In the genomic region with DNA sequence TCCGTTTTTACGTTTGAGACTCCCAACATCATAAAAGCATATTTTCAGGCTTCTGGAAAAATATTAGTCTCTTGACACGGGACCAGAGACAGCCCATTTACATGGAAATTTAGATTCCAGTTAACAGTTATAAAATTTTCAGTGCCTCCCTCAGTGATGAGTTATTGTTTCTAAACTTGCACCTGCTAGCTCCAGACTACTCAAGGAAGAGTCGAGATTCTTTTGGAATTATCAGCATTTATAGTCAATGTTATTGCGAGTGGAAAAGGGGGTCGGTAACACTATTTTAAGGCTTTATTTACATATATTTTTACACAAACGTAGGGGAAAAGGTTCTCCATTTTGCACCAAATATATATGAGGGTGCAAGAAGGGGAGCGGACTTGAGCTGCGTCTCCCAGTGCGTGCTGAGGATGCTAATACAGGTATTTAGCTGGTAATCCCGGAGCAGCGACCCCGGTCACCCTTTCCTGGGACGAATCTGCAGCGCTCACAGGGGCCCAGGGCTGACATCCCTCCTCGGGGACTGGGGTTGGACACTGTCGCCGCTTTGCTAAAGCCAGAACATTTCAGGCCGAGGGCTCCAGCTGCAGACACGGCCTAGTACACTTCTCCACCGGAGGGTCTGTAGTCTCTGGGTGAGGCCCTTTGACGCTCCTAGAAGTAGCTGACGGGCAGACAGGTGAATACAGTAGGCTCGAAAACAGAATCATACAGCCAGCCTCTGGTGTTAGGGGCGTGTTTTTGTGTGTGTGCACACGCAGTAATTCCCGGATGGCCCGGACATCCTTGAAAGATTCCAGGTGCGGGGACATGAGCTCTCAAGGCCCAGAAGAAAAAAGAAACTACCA, we compare ENCODE assay signal across 8 cellular contexts. TPM values are rescaled to one million over a fixed set of nuclear protein-coding genes. Genes with fewer than 3 reads are reported as not detected.
A peak's percentile ranks its signal among the peaks of the same experiment; 100 is the strongest.
DNase-seq lines count a peak whose midpoint lies in the region; ATAC-seq, FAIRE-seq and TF ChIP-seq lines count a peak whose summit lies in the region.

No MANE protein-coding gene starts in this region.

- H3K27ac ChIP-seq in K562 (ENCODE audit: extremely low read depth, low read depth, low read length) (peak overlapping the region; percentile 68), upper lobe of left lung (peak overlapping the region in 3 of 4 donors; percentile 50 to 93 (median 93))

- no peak for TF ChIP-seq RAD21 in K562 (CRISPR knock-in tag; conservative IDR thresholded peaks at IDR 0.05 in 1 of 2, IDR thresholded peaks at IDR 0.05 in 1 of 2)

- peak overlapping the region; percentile 96 for H3K4me3 Mint-ChIP-seq in activated naive CD4-positive, alpha-beta T cell treated with anti-CD3 and anti-CD28 coated beads, Interleukin-2, amount 10 ng/mL, durations not matched to agents 7 days and 5 days

- H3K4me3 ChIP-seq in K562 (peak overlapping the region; percentile 47), lower leg skin (ENCODE audit: low read depth, poor library complexity, severe bottlenecking) (peak overlapping the region; percentile 7), upper lobe of left lung (peak overlapping the region; percentile 15 to 97 (median 83))

- H3K36me3 ChIP-seq in K562 (ENCODE audit: control insufficient read depth, insufficient read depth, low read length) (peaks cover 36% of the 10 kb centered on the region), upper lobe of left lung (peaks cover 8 to 33% (median 26%) of the 10 kb centered on the region in 4 donors)

- in situ Hi-C loops in K562 (cut with MboI) = no loop called here

- no peak for TF ChIP-seq EP300 in K562 (IDR thresholded peaks at IDR 0.05; ENCODE audit: low read length)
- TF ChIP-seq EP300 in upper lobe of left lung (IDR thresholded peaks at IDR 0.05) = no peak

- H3K9me3 ChIP-seq in K562 (replicated peaks; ENCODE audit: control insufficient read depth, insufficient read depth, low read depth, low read length) (no peaks in the 10 kb centered on the region), upper lobe of left lung (no peaks in the 10 kb centered on the region)

- H3K4me1 ChIP-seq in K562 (replicated peaks in 1 of 2; ENCODE audit: control insufficient read depth in 2 of 2, insufficient read depth in 2 of 2, low read length in 2 of 2) (peaks cover 6 to 14% of the 10 kb centered on the region in 2 experiments; a peak in 4 of 5 replicates), upper lobe of left lung (peaks cover 26 to 58% (median 29%) of the 10 kb centered on the region in 4 donors)

- TF ChIP-seq POLR2A in K562 (conservative IDR thresholded peaks at IDR 0.05) (no peak), lower leg skin (IDR thresholded peaks at IDR 0.05) (no peak), upper lobe of left lung (IDR thresholded peaks at IDR 0.05) (no peak), erythroblast (IDR thresholded peaks at IDR 0.05; ENCODE audit: low read length) (no peak)

- POLR2A ChIA-PET in K562 (lab: Yijun Ruan, JAX) = interaction anchor here (0.6 to 4.6 kb wide), 12 partner anchors 8 to 531 kb away, joined by 3 to 70 read pairs (median 4); partner anchors contain the start of genes PCNP and RPL24

- TSS peak; percentile 62 for BruUV-seq in K562 (replicated peaks; lab: Mats Ljungman, UMichigan)

- H3K4me2 ChIP-seq in K562 (ENCODE audit: insufficient read depth, low read length) = peak overlapping the region; percentile 83

- CTCF ChIA-PET in activated naive CD4-positive, alpha-beta T cell treated with anti-CD3 and anti-CD28 coated beads, Interleukin-2, amount 10 ng/mL, durations not matched to agents 7 days and 5 days (lab: Charles Lee) = interaction anchor here (1.2 to 2.7 kb wide), 3 partner anchors 8 to 47 kb away, joined by 4 to 8 read pairs (median 6); partner anchors contain the start of genes CEP97 and RPL24
- CTCF ChIA-PET in K562 (lab: Yijun Ruan, JAX; ENCODE audit: low intra/inter-chr PET ratio) = no interaction called here

- H3K27me3 Mint-ChIP-seq in activated naive CD4-positive, alpha-beta T cell treated with anti-CD3 and anti-CD28 coated beads, Interleukin-2, amount 10 ng/mL, durations not matched to agents 7 days and 5 days = peaks cover 4% of the 10 kb centered on the region

- WGBS in K562 (ENCODE audit: insufficient coverage, low coverage, missing lambda C conversion rate) = 9% methylated on average over 25 of the region's 29 CpGs
- 49 to 60% methylated on average over 29 of the region's 29 CpGs for WGBS in lower leg skin, 2 donors
- 55% methylated on average over 19 to 29 of the region's 29 CpGs for WGBS in upper lobe of left lung, 2 donors

- no peaks in the 10 kb centered on the region for H3K9me1 ChIP-seq in K562 (ENCODE audit: control insufficient read depth, insufficient read depth, low read length)

- DNase-seq in activated naive CD4-positive, alpha-beta T cell treated with anti-CD3 and anti-CD28 coated beads, Interleukin-2, amount 10 ng/mL, durations not matched to agents 7 days and 5 days = no peak
- DNase-seq in activated naive CD4-positive, alpha-beta T cell treated with Interleukin-2 at 50 U/mL for 16 hours = no peak
- DNase-seq in K562 (ENCODE audit: extremely low read depth in 1 of 4, low spot score in 3 of 4) (peak in 1 of 4 experiments; percentile 29), lower leg skin (ENCODE audit: low spot score in 2 of 2) (no peak), upper lobe of left lung (peak; percentile 22 to 33), mesenteric fat pad (ENCODE audit: low spot score) (no peak), erythroblast (lab: John Stamatoyannopoulos, UW) (no peak)

- peak; percentile 6 for ATAC-seq in K562
- ATAC-seq in upper lobe of left lung (ENCODE audit: low FRiP score in 2 of 2) = no peak
- no peak for ATAC-seq in GM21515 (IDR thresholded peaks at IDR 0.05; ENCODE audit: unreplicated experiment)

- intact Hi-C loops in K562 (cut with micrococcal nuclease) = loop anchor here (5.0 kb wide), 1 partner anchor 165 kb away; the partner anchor contains the start of gene SENP7
- intact Hi-C loops in lower leg skin (cut with DNase I; ENCODE audit: low total_unique reads) = no loop called here

- H3K36me3 Mint-ChIP-seq in activated naive CD4-positive, alpha-beta T cell treated with anti-CD3 and anti-CD28 coated beads, Interleukin-2, amount 10 ng/mL, durations not matched to agents 7 days and 5 days = peaks cover 43% of the 10 kb centered on the region

- no peak for FAIRE-seq in K562 (lab: Jason Lieb, UNC)

- 0 out of 2 replicates have a peak overlapping the region, but pooled peaks have one; percentile 9 for H2AFZ ChIP-seq in K562 (ENCODE audit: low read depth, low read length)

- no peaks in the 10 kb centered on the region for H3K9me3 Mint-ChIP-seq in activated naive CD4-positive, alpha-beta T cell treated with anti-CD3 and anti-CD28 coated beads, Interleukin-2, amount 10 ng/mL, durations not matched to agents 7 days and 5 days

- H3K27me3 ChIP-seq in K562 (ENCODE audit: control insufficient read depth in 2 of 2, insufficient read depth in 2 of 2, low read length in 2 of 2) = no peaks in the 10 kb centered on the region
- H3K27me3 ChIP-seq in upper lobe of left lung = no peaks in the 10 kb centered on the region

- no peak for TF ChIP-seq CTCF in K562 (IDR thresholded peaks at IDR 0.05 in 2 of 3, conservative IDR thresholded peaks at IDR 0.05 in 1 of 3; ENCODE audit: insufficient read depth in 2 of 3, low read depth in 1 of 3, low read length in 3 of 3)
- no peak for TF ChIP-seq CTCF in lower leg skin (IDR thresholded peaks at IDR 0.05)
- TF ChIP-seq CTCF in upper lobe of left lung (IDR thresholded peaks at IDR 0.05) = peak in 1 of 6 experiments; percentile 8

- H3K4me1 Mint-ChIP-seq in activated naive CD4-positive, alpha-beta T cell treated with anti-CD3 and anti-CD28 coated beads, Interleukin-2, amount 10 ng/mL, durations not matched to agents 7 days and 5 days = peaks cover 46% of the 10 kb centered on the region

- peak overlapping the region; percentile 67 to 87 for H3K9ac ChIP-seq in K562 (ENCODE audit: insufficient read depth in 1 of 2, low read depth in 2 of 2, low read length in 2 of 2)

- no peaks in the 10 kb centered on the region; the same call in 1 of the 2 replicates for H4K20me1 ChIP-seq in K562 (replicated peaks; ENCODE audit: control insufficient read depth, insufficient read depth, low read length)

- H3K79me2 ChIP-seq in K562 (ENCODE audit: control insufficient read depth, insufficient read depth, low read length) = peaks cover 80% of the 10 kb centered on the region

- peak overlapping the region; percentile 99 for H3K27ac Mint-ChIP-seq in activated naive CD4-positive, alpha-beta T cell treated with anti-CD3 and anti-CD28 coated beads, Interleukin-2, amount 10 ng/mL, durations not matched to agents 7 days and 5 days

RNA-seq across cellular contexts. Expression of gene ZBTB11, which starts 0.7 kb away (rescaled TPM):
- 32.5 and 111 TPM in 2 replicates for total RNA-seq in K562 (2011; cell fraction: chromatin; rRNA removed; ENCODE audit: low replicate concordance)
- total RNA-seq in K562 (2011; cell fraction: nucleolus; rRNA removed) = 22.2 and 32.0 TPM in 2 replicates
- 39.2 and 53.8 TPM in 2 replicates for total RNA-seq in K562 (2011; cell fraction: nucleoplasm; rRNA removed)
- total RNA-seq in K562 (2014; rRNA removed) = 23.7 and 23.8 TPM in 2 replicates
- total RNA-seq in K562 (2014; rRNA removed; fragmentation: Illumina TruSeq; extraction: Trizol) = 26.2 and 28.2 TPM in 2 replicates
- 25.1 and 26.3 TPM in 2 replicates for total RNA-seq in K562 (2015; rRNA removed; fragmentation: Illumina TruSeq; extraction: Trizol)
- 21.4 and 21.5 TPM in 2 replicates for total RNA-seq in K562 (2021)
- polyA plus RNA-seq in K562 (2011; rRNA removed) = 25.3 and 31.9 TPM in 2 replicates
- polyA plus RNA-seq in K562 (2011; cell fraction: cytosol; rRNA removed) = 6.1 and 8.5 TPM in 2 replicates
- polyA plus RNA-seq in K562 (2011; cell fraction: nucleus; rRNA removed) = 17.0 and 18.8 TPM in 2 replicates
- polyA plus RNA-seq in K562 (2012) = 12.9 and 13.6 TPM in 2 replicates
- polyA plus RNA-seq in K562 (2014; fragmentation: Illumina TruSeq; extraction: Trizol) = 18.8 and 20.9 TPM in 2 replicates
- polyA plus RNA-seq in K562 (2014; fragmentation: Nextera tagmentation; extraction: Ambion mirVana) = 1 to 10 TPM; 6.2 to 7.2 TPM
- polyA plus RNA-seq in K562 (2014; rRNA removed) = 15.7 and 16.2 TPM in 2 replicates
- polyA minus RNA-seq in K562 (2011; rRNA and poly(A)+ RNA removed) = 56.1 and 62.4 TPM in 2 replicates
- 23.7 and 26.0 TPM in 2 replicates for polyA minus RNA-seq in K562 (2011; cell fraction: cytosol; rRNA and poly(A)+ RNA removed)
- 26.4 and 30.4 TPM in 2 replicates for polyA minus RNA-seq in K562 (2011; cell fraction: nucleus; rRNA and poly(A)+ RNA removed)
- 10 to 100 TPM; 22.1 to 34.2 (median 26.7) TPM for total RNA-seq in lower leg skin
- total RNA-seq in upper lobe of left lung = 10 to 100 TPM; 16.3 to 41.4 (median 19.8) TPM
- 15.1 TPM for total RNA-seq in mesenteric fat pad

RNA-seq across cellular contexts. Expression of gene RPL24, which starts 8.9 kb away (rescaled TPM):
- 302 and 379 TPM in 2 replicates for total RNA-seq in K562 (2011; cell fraction: chromatin; rRNA removed; ENCODE audit: low replicate concordance)
- total RNA-seq in K562 (2011; cell fraction: nucleolus; rRNA removed) = 502 and 519 TPM in 2 replicates
- 556 and 741 TPM in 2 replicates for total RNA-seq in K562 (2011; cell fraction: nucleoplasm; rRNA removed)
- 2,157 and 4,237 TPM in 2 replicates for total RNA-seq in K562 (2014; rRNA removed)
- 1,726 and 1,992 TPM in 2 replicates for total RNA-seq in K562 (2014; rRNA removed; fragmentation: Illumina TruSeq; extraction: Trizol)
- 1,831 and 1,892 TPM in 2 replicates for total RNA-seq in K562 (2015; rRNA removed; fragmentation: Illumina TruSeq; extraction: Trizol)
- total RNA-seq in K562 (2021) = 1,401 and 1,590 TPM in 2 replicates
- polyA plus RNA-seq in K562 (2011; rRNA removed) = 1,776 and 1,804 TPM in 2 replicates
- 424 and 746 TPM in 2 replicates for polyA plus RNA-seq in K562 (2011; cell fraction: cytosol; rRNA removed)
- polyA plus RNA-seq in K562 (2011; cell fraction: nucleus; rRNA removed) = 459 and 780 TPM in 2 replicates
- 1,572 and 2,137 TPM in 2 replicates for polyA plus RNA-seq in K562 (2012)
- polyA plus RNA-seq in K562 (2014; fragmentation: Illumina TruSeq; extraction: Trizol) = 2,147 and 2,288 TPM in 2 replicates
- polyA plus RNA-seq in K562 (2014; fragmentation: Nextera tagmentation; extraction: Ambion mirVana) = 1,000 to 10,000 TPM; 1,189 to 1,198 TPM
- 4,750 and 5,417 TPM in 2 replicates for polyA plus RNA-seq in K562 (2014; rRNA removed)
- polyA minus RNA-seq in K562 (2011; rRNA and poly(A)+ RNA removed) = 621 and 719 TPM in 2 replicates
- polyA minus RNA-seq in K562 (2011; cell fraction: cytosol; rRNA and poly(A)+ RNA removed) = 317 and 358 TPM in 2 replicates
- polyA minus RNA-seq in K562 (2011; cell fraction: nucleus; rRNA and poly(A)+ RNA removed) = 175 and 332 TPM in 2 replicates
- 1,000 to 10,000 TPM in 3 of 4 donors, 100 to 1,000 TPM in 1; 995 to 1,453 (median 1,259) TPM for total RNA-seq in lower leg skin
- total RNA-seq in upper lobe of left lung = 1,000 to 10,000 TPM in 1 of 6 donors, 100 to 1,000 TPM in 5; 695 to 1,240 (median 904) TPM
- 734 TPM for total RNA-seq in mesenteric fat pad

RNA-seq across cellular contexts. Expression of gene CEP97, which starts 46.8 kb away (rescaled TPM):
- total RNA-seq in K562 (2011; cell fraction: chromatin; rRNA removed; ENCODE audit: low replicate concordance) = 6.5 and 17.2 TPM in 2 replicates
- total RNA-seq in K562 (2011; cell fraction: nucleolus; rRNA removed) = 4.3 and 4.5 TPM in 2 replicates
- 6.2 and 10.3 TPM in 2 replicates for total RNA-seq in K562 (2011; cell fraction: nucleoplasm; rRNA removed)
- total RNA-seq in K562 (2014; rRNA removed) = 3.6 and 4.3 TPM in 2 replicates
- total RNA-seq in K562 (2014; rRNA removed; fragmentation: Illumina TruSeq; extraction: Trizol) = 10.1 and 12.1 TPM in 2 replicates
- total RNA-seq in K562 (2015; rRNA removed; fragmentation: Illumina TruSeq; extraction: Trizol) = 8.2 and 8.5 TPM in 2 replicates
- 7.1 and 7.7 TPM in 2 replicates for total RNA-seq in K562 (2021)
- 2.2 and 2.5 TPM in 2 replicates for polyA plus RNA-seq in K562 (2011; rRNA removed)
- 0.67 and 1.8 TPM in 2 replicates for polyA plus RNA-seq in K562 (2011; cell fraction: cytosol; rRNA removed)
- polyA plus RNA-seq in K562 (2011; cell fraction: nucleus; rRNA removed) = 2.7 and 2.9 TPM in 2 replicates
- 2.4 and 3.0 TPM in 2 replicates for polyA plus RNA-seq in K562 (2012)
- 4.4 TPM in 2 replicates for polyA plus RNA-seq in K562 (2014; fragmentation: Illumina TruSeq; extraction: Trizol)
- 1 to 10 TPM; 2.0 to 3.2 TPM for polyA plus RNA-seq in K562 (2014; fragmentation: Nextera tagmentation; extraction: Ambion mirVana)
- polyA plus RNA-seq in K562 (2014; rRNA removed) = 2.6 and 3.5 TPM in 2 replicates
- polyA minus RNA-seq in K562 (2011; rRNA and poly(A)+ RNA removed) = 8.8 and 10.8 TPM in 2 replicates
- polyA minus RNA-seq in K562 (2011; cell fraction: cytosol; rRNA and poly(A)+ RNA removed) = 3.8 and 4.9 TPM in 2 replicates
- 4.2 and 5.1 TPM in 2 replicates for polyA minus RNA-seq in K562 (2011; cell fraction: nucleus; rRNA and poly(A)+ RNA removed)
- 1 to 10 TPM; 6.5 to 8.3 (median 7.4) TPM for total RNA-seq in lower leg skin
- total RNA-seq in upper lobe of left lung = 10 to 100 TPM in 1 of 6 donors, 1 to 10 TPM in 5; 4.7 to 14.9 (median 7.7) TPM
- 6.2 TPM for total RNA-seq in mesenteric fat pad

Comparison
In these comparisons a context has a peak if more than half of its experiments do, and no peak if none do; other contexts are left out.
1. DNase-seq: peak in upper lobe of left lung (2 of 2); none in activated naive CD4-positive, alpha-beta T cell treated with anti-CD3 and anti-CD28 coated beads, Interleukin-2, amount 10 ng/mL, durations not matched to agents 7 days and 5 days (single experiment), activated naive CD4-positive, alpha-beta T cell treated with Interleukin-2 at 50 U/mL for 16 hours (single experiment), lower leg skin (0 of 2), mesenteric fat pad (single experiment) and erythroblast (0 of 2).
2. H3K4me3 ChIP-seq: peak in every context shown above with its lines; median percentile 83 in upper lobe of left lung; 47 in K562; 7 in lower leg skin.